8 cellular contexts compared by ENCODE assay signal in the genomic region with DNA sequence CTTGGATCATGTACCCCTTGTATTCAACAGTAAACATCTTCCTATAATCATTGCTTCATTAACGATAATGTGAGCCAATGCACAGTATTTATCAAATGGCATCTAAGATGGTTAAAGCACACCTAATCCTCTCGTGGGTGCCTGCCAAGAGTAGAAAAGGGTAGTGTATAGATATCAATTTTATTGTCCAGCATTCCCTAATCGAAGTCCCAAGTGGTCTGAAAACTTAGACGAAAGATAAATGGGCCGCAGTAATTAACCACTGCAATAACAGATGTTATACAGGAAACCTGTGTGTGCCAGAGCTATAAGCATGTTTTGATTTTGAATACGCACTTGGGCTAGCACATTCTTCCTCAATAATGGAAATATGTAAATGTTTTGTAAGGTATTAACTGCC. TPM values are rescaled to one million over a fixed set of nuclear protein-coding genes. Genes with fewer than 3 reads are reported as not detected.
DNase-seq lines count a peak whose midpoint lies in the region; ATAC-seq and TF ChIP-seq lines count a peak whose summit lies in the region.

No MANE protein-coding gene starts in this region.

- H3K4me3 ChIP-seq in DND-41 (ENCODE audit: low read depth in 1 of 2, low read length in 2 of 2), result 0 out of 4 replicates have a peak overlapping the region, but pooled peaks of 1 of the 2 experiments have one; percentile 65
- peak overlapping the region; percentile 94 for H3K4me3 ChIP-seq in SK-N-MC
- H3K4me3 ChIP-seq in fibroblast of mammary gland (ENCODE audit: control insufficient read depth, low read depth, low read length), result peak overlapping the region; percentile 74
- H3K4me3 ChIP-seq in retinal pigment epithelial cell (ENCODE audit: low read length), result peak overlapping the region; percentile 98
- peak overlapping the region in 1 of 2 donors; percentile 100 for H3K4me3 ChIP-seq in aorta (ENCODE audit: low read length in 2 of 2)

- no peaks in the 10 kb centered on the region for H4K20me1 ChIP-seq in DND-41 (ENCODE audit: insufficient read depth, low read length)

- no peaks in the 10 kb centered on the region for H3K27me3 ChIP-seq in DND-41 (ENCODE audit: insufficient read depth, low read length, poor library complexity)
- H3K27me3 ChIP-seq in aorta (ENCODE audit: control insufficient read depth in 1 of 2, insufficient read depth in 2 of 2, low read length in 1 of 2), result no peaks in the 10 kb centered on the region

- H3K4me1 ChIP-seq in DND-41 (ENCODE audit: insufficient read depth, low read length) (peaks cover 38% of the 10 kb centered on the region), aorta (ENCODE audit: control insufficient read depth in 1 of 2, insufficient read depth in 2 of 2, low read length in 2 of 2) (peaks cover 0 to 4% of the 10 kb centered on the region in 2 donors)

- ATAC-seq in DND-41 (ENCODE audit: insufficient read depth, low read depth), result no peak
- ATAC-seq in aorta (ENCODE audit: low FRiP score), result no peak
- no peak for ATAC-seq in GM19395 (IDR thresholded peaks at IDR 0.05; ENCODE audit: unreplicated experiment)
- no peak for ATAC-seq in HG02588 (IDR thresholded peaks at IDR 0.05; ENCODE audit: unreplicated experiment)
- ATAC-seq in HG03571 (IDR thresholded peaks at IDR 0.05; ENCODE audit: unreplicated experiment), result no peak

- intact Hi-C loops in aorta (cut with DNase I), result loop anchor here in 1 of 2 donors (5.0 kb wide), 3 partner anchors 36 to 136 kb away; no protein-coding TSS in a partner anchor

- H3K36me3 ChIP-seq in DND-41 (ENCODE audit: insufficient read depth, low read length) (no peaks in the 10 kb centered on the region), SK-N-MC (ENCODE audit: insufficient read depth, low read length) (no peaks in the 10 kb centered on the region), aorta (ENCODE audit: control insufficient read depth in 1 of 2, insufficient read depth in 2 of 2, low read length in 1 of 2) (no peaks in the 10 kb centered on the region)

- DNase-seq in DND-41 (no peak), SK-N-MC (ENCODE audit: low read depth, low spot score) (no peak), fibroblast of mammary gland (ENCODE audit: low read depth) (no peak), retinal pigment epithelial cell (ENCODE audit: low read depth) (no peak), aorta (no peak)

- TF ChIP-seq CTCF in DND-41 (IDR thresholded peaks at IDR 0.05; ENCODE audit: borderline replicate concordance, extremely low read depth, low read length, poor library complexity, severe bottlenecking) (no peak), fibroblast of mammary gland (conservative IDR thresholded peaks at IDR 0.05; ENCODE audit: control insufficient read depth, insufficient read depth, low read depth, low read length) (no peak), retinal pigment epithelial cell (conservative IDR thresholded peaks at IDR 0.05; ENCODE audit: low read depth, low read length) (no peak)

- peak overlapping the region; percentile 59; the same call in 1 of the 2 replicates for H3K9ac ChIP-seq in DND-41 (ENCODE audit: low read depth, low read length)
- H3K9ac ChIP-seq in SK-N-MC (ENCODE audit: insufficient read length), result no peak overlapping the region

- peak overlapping the region; percentile 64 for H3K4me2 ChIP-seq in DND-41 (ENCODE audit: insufficient read depth, low read length)

- H3K27ac ChIP-seq in DND-41 (ENCODE audit: low read length) (peak overlapping the region; percentile 66; the same call in 1 of the 2 replicates), SK-N-MC (peak overlapping the region; percentile 27), aorta (ENCODE audit: low read depth in 1 of 2, low read length in 2 of 2) (no peak overlapping the region)

- peaks cover 36% of the 10 kb centered on the region for H3K79me2 ChIP-seq in DND-41 (ENCODE audit: insufficient read depth, low read length)

- WGBS in aorta, 2 donors, result 28 to 32% methylated on average over 6 of the region's 6 CpGs

- H2AFZ ChIP-seq in DND-41 (ENCODE audit: low read depth, low read length), result peak overlapping the region; percentile 23

- H3K9me3 ChIP-seq in DND-41 (ENCODE audit: insufficient read depth, low read length, severe bottlenecking) (no peaks in the 10 kb centered on the region), SK-N-MC (ENCODE audit: low read depth, low read length) (no peaks in the 10 kb centered on the region), aorta (ENCODE audit: control insufficient read depth, low read length) (no peaks in the 10 kb centered on the region)

RNA-seq across cellular contexts. Expression of a gene that starts 0.6 kb away (rescaled TPM):
- 10 to 100 TPM; 73.4 to 79.4 TPM for total RNA-seq in aorta
- polyA plus RNA-seq in aorta, result 10 to 100 TPM; 26.5 to 38.0 TPM

Comparison
In these comparisons a context has a peak if more than half of its experiments do, and no peak if none do; other contexts are left out.
1. H3K27ac ChIP-seq: peak in DND-41 (single experiment) and SK-N-MC (single experiment); none in aorta (0 of 2).